In genomic region chr4:24196785-24197184, GRCh38 we compare ENCODE assay signal across 27 cellular contexts.
"Had no signal": no experiment of that assay in that cellular context is flagged by ENCODE, and none has a peak within 500 bp of the region (broad histone marks: within the 10 kb centered on the region; RNA-seq: fewer than 3 reads in every experiment).

No MANE protein-coding gene starts in this region.

- H3K4me3 ChIP-seq: esophagus squamous epithelium had no signal

- H3K9me3 ChIP-seq: esophagus squamous epithelium had no signal

- DNase-seq: activated B cell treated with CpG ODN at 0.5 μM for 24 hours; activated CD4-positive, alpha-beta T cell treated with anti-CD3 and anti-CD28 coated beads for 48 hours; activated CD4-positive, alpha-beta T cell treated with anti-CD3 and anti-CD28 coated beads, Interleukin-2, amount 50 U/mL, for 1 hour; activated CD4-positive, alpha-beta T cell treated with anti-CD3 and anti-CD28 coated beads, Interleukin-2, amount 50 U/mL, for 48 hours; activated CD8-positive, alpha-beta memory T cell treated with anti-CD3 and anti-CD28 coated beads for 24 hours; activated CD8-positive, alpha-beta T cell treated with anti-CD3 and anti-CD28 coated beads for 36 hours; activated effector memory CD4-positive, alpha-beta T cell treated with Interleukin-2 at 50 U/mL for 16 hours; activated gamma-delta T cell treated with Interleukin-2 at 50 U/mL for 16 hours; activated naive CD4-positive, alpha-beta T cell treated with anti-CD3 and anti-CD28 coated beads, Interleukin-2, amount 50 U/mL, for 16 hours; activated naive CD4-positive, alpha-beta T cell treated with Interleukin-2 at 50 U/mL for 16 hours; activated T-cell treated with anti-CD3 and anti-CD28 coated beads, Interleukin-2, amount 50 U/mL, for 4 hours; amniotic stem cell; anterior cingulate cortex; brain microvascular endothelial cell; caudate nucleus; cortex of kidney; dermis blood vessel endothelial cell; effector CD4-positive, alpha-beta T cell; esophagus squamous epithelium; foreskin melanocyte; T-helper 1 cell; T-helper 17 cell; T1000; WERI-Rb-1 had no signal

- H3K36me3 ChIP-seq: brain microvascular endothelial cell, esophagus squamous epithelium, WERI-Rb-1 had no signal

- ATAC-seq: activated CD4-positive, CD25-positive, alpha-beta regulatory T cell treated with anti-CD3 and anti-CD28 coated beads, Interleukin-2, amount 50 U/mL, for 24 hours; activated CD8-positive, alpha-beta T cell treated with anti-CD3 and anti-CD28 coated beads for 36 hours; activated T-cell treated with anti-CD3 and anti-CD28 coated beads, Interleukin-2, amount 50 U/mL, for 4 hours; activated T-helper 17 cell treated with anti-CD3 and anti-CD28 coated beads, Interleukin-2, amount 50 U/mL, for 72 hours; T-helper 17 cell had no signal

- H3K27me3 ChIP-seq: brain microvascular endothelial cell, esophagus squamous epithelium had no signal

- H3K4me1 ChIP-seq: esophagus squamous epithelium had no signal

- H3K27ac ChIP-seq: brain microvascular endothelial cell, epithelial cell of prostate, esophagus squamous epithelium, WERI-Rb-1 had no signal
